In genomic region chr2:203149194-203149593, GRCh38 we compare ENCODE assay signal across 5 cellular contexts.
"Had no signal": no experiment of that assay in that cellular context is flagged by ENCODE, and none has a peak within 500 bp of the region (broad histone marks: within the 10 kb centered on the region; RNA-seq: fewer than 3 reads in every experiment).

No MANE protein-coding gene starts in this region.

- H3K4me3 ChIP-seq: GM23338 had no signal

- FAIRE-seq: H1, HTR-8/SVneo had no signal

- DNase-seq: H9, HCEC 1CT had no signal

- H3K4me2 ChIP-seq: GM23338 had no signal

- H2AFZ ChIP-seq: GM23338 had no signal

- ATAC-seq: GM23338 had no signal
